In the genomic region with DNA sequence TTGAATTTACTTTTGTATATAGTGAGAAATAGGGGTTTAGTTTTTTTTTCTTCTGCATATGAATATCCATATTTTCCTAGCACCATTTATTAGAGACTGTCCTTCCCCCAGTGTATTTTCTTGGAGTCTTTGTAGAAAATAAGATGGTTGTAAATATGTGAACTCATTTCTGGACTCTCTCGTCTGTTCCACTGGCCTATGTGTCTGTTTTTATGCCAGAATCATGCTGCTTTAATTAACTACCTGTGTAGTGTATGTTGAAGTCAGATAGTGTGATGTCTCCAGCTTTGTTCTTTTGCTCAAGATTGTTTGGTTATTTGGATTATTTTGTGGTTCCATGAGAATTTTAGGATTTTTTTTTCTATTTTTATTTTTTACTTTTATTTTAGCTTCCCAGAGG, we compare ENCODE assay signal across 22 cellular contexts.
"Had no signal": no experiment of that assay in that cellular context is flagged by ENCODE, and none has a peak within 500 bp of the region (broad histone marks: within the 10 kb centered on the region; RNA-seq: fewer than 3 reads in every experiment).

No MANE protein-coding gene starts in this region.

- ATAC-seq: stimulated activated effector memory CD8-positive, alpha-beta T cell treated with anti-CD3 and anti-CD28 coated beads, Interleukin-12 subunit alpha, Interleukin-12 subunit beta, amount 100 ng/mL, for 72 hours; stimulated activated memory B cell treated with anti-CD40 and anti-IgM and Interleukin-4, amounts not matched to agents 10 μg/mL and 1 μg/mL and 100 μg/mL, for 72 hours; stimulated activated naive B cell treated with anti-CD40 and anti-IgM and Interleukin-4, amounts not matched to agents 10 μg/mL and 1 μg/mL and 100 μg/mL, for 72 hours; stimulated activated naive CD8-positive, alpha-beta T cell treated with anti-CD3 and anti-CD28 coated beads, Interleukin-15, amount 100 ng/mL, for 72 hours; stimulated activated naive CD8-positive, alpha-beta T cell treated with anti-CD3 and anti-CD28 coated beads, Interleukin-15, Interleukin-2, amounts not matched to agents 100 U/mL and 50 U/mL, for 24 hours; upper lobe of right lung had no signal

- DNase-seq: stimulated activated CD4-positive, alpha-beta T cell treated with anti-CD3 and anti-CD28 coated beads, Interleukin-2, amount 100 ng/mL, for 48 hours; stimulated activated CD4-positive, alpha-beta T cell treated with anti-CD3 and anti-CD28 coated beads, Interleukin-4, amount 100 ng/mL, for 1 hour; stimulated activated CD4-positive, alpha-beta T cell treated with anti-CD3 and anti-CD28 coated beads, Interleukin-4, amount 100 ng/mL, for 24 hours; stimulated activated CD4-positive, alpha-beta T cell treated with anti-CD3 and anti-CD28 coated beads, Interleukin-4, amount 100 ng/mL, for 4 hours; stimulated activated CD8-positive, alpha-beta memory T cell treated with anti-CD3 and anti-CD28 coated beads, Interleukin-4, amount 100 ng/mL, for 48 hours; stimulated activated naive B cell treated with anti-CD40 and anti-IgM and Interleukin-4, amounts not matched to agents 10 μg/mL and 1 μg/mL and 100 μg/mL, for 72 hours; stimulated activated naive CD4-positive, alpha-beta T cell; stimulated activated naive CD4-positive, alpha-beta T cell treated with Interleukin-2 at 50 U/mL for 16 hours; stimulated activated naive CD8-positive, alpha-beta T cell treated with anti-CD3 and anti-CD28 coated beads, Interleukin-15, amount 100 ng/mL, for 72 hours; stimulated activated naive CD8-positive, alpha-beta T cell treated with anti-CD3 and anti-CD28 coated beads, Interleukin-15, Interleukin-2, amounts not matched to agents 100 U/mL and 50 U/mL, for 24 hours; stomach; substantia nigra; testis; thyroid gland; tibial artery; transverse colon; trophoblast cell; upper lobe of left lung; upper lobe of right lung; uterus had no signal
